In genomic region chr10:110818311-110819257, GRCh38 we compare ENCODE assay signal across 1 cellular context.
TF ChIP-seq lines count a peak whose summit lies in the region.

No MANE protein-coding gene starts in this region.

TF ChIP-seq in WTC11, 78 proteins besides CTCF, POLR2A, EP300 and RAD21 (continued from another document):
- TF ChIP-seq USF1 (CRISPR knock-in tag; IDR thresholded peaks at IDR 0.05) (no peak), ZNF281 (CRISPR knock-in tag; IDR thresholded peaks at IDR 0.05) (no peak), NR3C1 (CRISPR knock-in tag; conservative IDR thresholded peaks at IDR 0.05; ENCODE audit: low read depth) (no peak), ZNF138 (CRISPR knock-in tag; conservative IDR thresholded peaks at IDR 0.05) (no peak)
